ENCODE assay signal across 1 cellular context in the genomic region with DNA sequence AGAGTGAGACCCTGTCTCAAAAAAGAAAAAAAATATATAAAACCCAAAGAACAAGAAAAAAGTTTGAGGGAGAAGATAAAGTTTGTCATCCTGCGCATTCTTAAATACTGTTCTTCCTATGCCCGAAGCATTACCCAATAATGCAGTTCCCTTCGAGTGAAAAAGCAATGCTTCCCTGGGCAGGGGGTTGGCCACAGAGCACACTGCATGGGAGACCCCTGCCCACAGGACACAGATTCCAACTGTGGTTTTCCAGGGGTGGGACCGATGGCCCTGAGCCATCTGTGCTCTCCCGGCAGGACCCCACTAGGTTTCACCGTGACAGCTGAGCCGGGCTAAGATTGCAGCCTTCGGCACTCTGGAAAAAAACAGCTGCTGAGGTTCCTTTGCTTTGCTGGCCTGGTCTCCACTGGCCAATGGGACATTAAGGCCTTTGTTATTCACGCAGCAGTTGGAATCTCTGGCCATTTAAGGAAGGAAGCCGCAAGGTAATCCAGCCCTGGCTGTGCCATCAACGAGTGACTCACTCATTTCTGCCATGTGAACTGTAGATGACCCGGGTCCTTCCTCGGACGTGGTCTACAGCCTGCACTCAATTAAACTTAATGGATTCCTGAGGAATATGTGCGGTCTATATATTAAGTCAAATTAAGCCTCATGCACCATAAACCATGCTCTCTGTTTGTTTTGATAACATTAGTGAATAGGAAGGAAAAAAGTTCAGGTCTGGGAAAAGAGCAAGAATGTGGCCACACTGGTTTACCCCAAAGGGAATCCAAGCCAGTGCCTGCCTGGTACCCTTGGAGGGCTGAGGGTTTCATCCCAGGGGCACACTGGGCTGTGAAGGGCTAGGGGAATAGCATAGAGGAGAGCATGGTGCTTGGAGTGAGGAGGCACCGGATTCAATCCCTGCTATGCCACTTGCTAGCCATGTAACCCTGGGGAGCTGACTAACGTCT.
TF ChIP-seq lines count a peak whose summit lies in the region.

No MANE protein-coding gene starts in this region.

TF ChIP-seq in GM23338, 12 proteins besides CTCF, POLR2A, EP300 and RAD21 (continued from another document):
- TF ChIP-seq, protein P1, sequence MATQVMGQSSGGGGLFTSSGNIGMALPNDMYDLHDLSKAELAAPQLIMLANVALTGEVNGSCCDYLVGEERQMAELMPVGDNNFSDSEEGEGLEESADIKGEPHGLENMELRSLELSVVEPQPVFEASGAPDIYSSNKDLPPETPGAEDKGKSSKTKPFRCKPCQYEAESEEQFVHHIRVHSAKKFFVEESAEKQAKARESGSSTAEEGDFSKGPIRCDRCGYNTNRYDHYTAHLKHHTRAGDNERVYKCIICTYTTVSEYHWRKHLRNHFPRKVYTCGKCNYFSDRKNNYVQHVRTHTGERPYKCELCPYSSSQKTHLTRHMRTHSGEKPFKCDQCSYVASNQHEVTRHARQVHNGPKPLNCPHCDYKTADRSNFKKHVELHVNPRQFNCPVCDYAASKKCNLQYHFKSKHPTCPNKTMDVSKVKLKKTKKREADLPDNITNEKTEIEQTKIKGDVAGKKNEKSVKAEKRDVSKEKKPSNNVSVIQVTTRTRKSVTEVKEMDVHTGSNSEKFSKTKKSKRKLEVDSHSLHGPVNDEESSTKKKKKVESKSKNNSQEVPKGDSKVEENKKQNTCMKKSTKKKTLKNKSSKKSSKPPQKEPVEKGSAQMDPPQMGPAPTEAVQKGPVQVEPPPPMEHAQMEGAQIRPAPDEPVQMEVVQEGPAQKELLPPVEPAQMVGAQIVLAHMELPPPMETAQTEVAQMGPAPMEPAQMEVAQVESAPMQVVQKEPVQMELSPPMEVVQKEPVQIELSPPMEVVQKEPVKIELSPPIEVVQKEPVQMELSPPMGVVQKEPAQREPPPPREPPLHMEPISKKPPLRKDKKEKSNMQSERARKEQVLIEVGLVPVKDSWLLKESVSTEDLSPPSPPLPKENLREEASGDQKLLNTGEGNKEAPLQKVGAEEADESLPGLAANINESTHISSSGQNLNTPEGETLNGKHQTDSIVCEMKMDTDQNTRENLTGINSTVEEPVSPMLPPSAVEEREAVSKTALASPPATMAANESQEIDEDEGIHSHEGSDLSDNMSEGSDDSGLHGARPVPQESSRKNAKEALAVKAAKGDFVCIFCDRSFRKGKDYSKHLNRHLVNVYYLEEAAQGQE (IDR thresholded peaks at IDR 0.05; ENCODE audit: unreplicated experiment): no peak
- TF ChIP-seq JUNB (IDR thresholded peaks at IDR 0.05; ENCODE audit: unreplicated experiment) (no peak), EZH2phosphoT487 (IDR thresholded peaks at IDR 0.05; ENCODE audit: unreplicated experiment) (no peak), ZNF114 (CRISPR knock-in tag; IDR thresholded peaks at IDR 0.05) (0 out of 2 replicates have a peak, but pooled peaks have one; percentile 36)
